In the genomic region with DNA sequence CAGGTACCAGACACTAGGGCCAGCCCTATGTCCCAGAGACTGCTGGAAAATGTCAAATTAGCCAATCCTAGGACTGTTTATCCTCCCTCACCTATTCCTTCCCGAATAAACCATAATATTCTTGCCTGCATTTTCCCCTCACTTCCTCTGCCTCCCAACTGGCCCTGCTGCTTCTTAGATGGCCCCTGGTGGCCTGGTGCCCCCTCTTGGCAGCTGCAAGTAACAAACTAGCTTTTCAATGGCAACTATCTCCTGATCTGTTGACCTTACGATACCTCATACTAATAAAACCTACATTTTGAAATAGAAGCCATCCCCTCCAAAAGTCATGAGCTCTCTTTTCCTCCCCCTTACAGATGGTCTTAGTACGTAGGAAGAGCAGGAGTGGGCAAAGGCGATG, we compare ENCODE assay signal across 10 cellular contexts.
DNase-seq lines count a peak whose midpoint lies in the region; ATAC-seq, FAIRE-seq and TF ChIP-seq lines count a peak whose summit lies in the region.
"Had no signal": no experiment of that assay in that cellular context is flagged by ENCODE, and none has a peak within 500 bp of the region (broad histone marks: within the 10 kb centered on the region; RNA-seq: fewer than 3 reads in every experiment).

No MANE protein-coding gene starts in this region.

- no peaks in the 10 kb centered on the region for H3K36me3 ChIP-seq in Panc1 (ENCODE audit: control insufficient read depth, insufficient read depth, low read length)

- ATAC-seq in Panc1 (0 out of 2 replicates have a peak, but pooled peaks have one; percentile 13), GM18520 (IDR thresholded peaks at IDR 0.05; ENCODE audit: unreplicated experiment) (no peak), HG03457 (IDR thresholded peaks at IDR 0.05; ENCODE audit: unreplicated experiment) (no peak)

- no peaks in the 10 kb centered on the region for H3K9me3 ChIP-seq in Panc1 (ENCODE audit: control insufficient read depth, insufficient read depth, low read depth, low read length)

- H3K27ac ChIP-seq in Panc1 (ENCODE audit: low read length): no peak overlapping the region

- TF ChIP-seq CTCF in D721Med (IDR thresholded peaks at IDR 0.05; ENCODE audit: insufficient read depth, missing control alignments) (peak; percentile 14), Panc1 (IDR thresholded peaks at IDR 0.05) (peak; percentile 40)

- H3K27me3 ChIP-seq in Panc1 (ENCODE audit: control insufficient read depth, insufficient read depth, low read length): no peaks in the 10 kb centered on the region

- CTCF ChIA-PET in HEK293T (lab: Yijun Ruan, JAX): interaction anchor here (0.6 to 1.3 kb wide), 5 partner anchors 9 to 267 kb away, joined by 3 to 4 read pairs (median 4); no protein-coding TSS in a partner anchor
- CTCF ChIA-PET in Panc1 (lab: Charles Lee): interaction anchor here (0.6 kb wide), 1 partner anchor 140 kb away, joined by 3 read pairs; no protein-coding TSS in a partner anchor

- H3K27me3 Mint-ChIP-seq in activated T-helper 2 cell treated with anti-CD3 and anti-CD28 coated beads, Interferon-gamma antibody, Interleukin-2, Interleukin-4, amounts not matched to agents 10 μg/mL and 5 μg/mL and 100 μg/mL, durations not matched to agents 14 hours and 24 hours and 36 hours (ENCODE audit: low read depth): peaks cover 25% of the 10 kb centered on the region

- no peak overlapping the region for H3K4me3 ChIP-seq in Panc1 (ENCODE audit: low read depth in 2 of 2, low read length in 2 of 2)

- intact Hi-C loops in Panc1 (cut with micrococcal nuclease; ENCODE audit: unreplicated experiment): no loop called here
- intact Hi-C loops in activated T-helper 2 cell treated with anti-CD3 and anti-CD28 coated beads, Interferon-gamma antibody, Interleukin-2, Interleukin-4, amounts not matched to agents 10 μg/mL and 5 μg/mL and 100 μg/mL, durations not matched to agents 14 hours and 24 hours and 36 hours (cut with micrococcal nuclease): no loop called here

- no peaks in the 10 kb centered on the region for H3K36me3 Mint-ChIP-seq in activated T-helper 2 cell treated with anti-CD3 and anti-CD28 coated beads, Interferon-gamma antibody, Interleukin-2, Interleukin-4, amounts not matched to agents 10 μg/mL and 5 μg/mL and 100 μg/mL, durations not matched to agents 14 hours and 24 hours and 36 hours (ENCODE audit: low read depth)

- POLR2A ChIA-PET in HEK293T (lab: Yijun Ruan, JAX) (interaction anchor here (0.8 kb wide), 1 partner anchor 11 kb away, joined by 3 read pairs; no protein-coding TSS in a partner anchor), Panc1 (lab: Charles Lee) (no interaction called here)

- H3K4me3 Mint-ChIP-seq in activated T-helper 2 cell treated with anti-CD3 and anti-CD28 coated beads, Interferon-gamma antibody, Interleukin-2, Interleukin-4, amounts not matched to agents 10 μg/mL and 5 μg/mL and 100 μg/mL, durations not matched to agents 14 hours and 24 hours and 36 hours (ENCODE audit: low read depth): no peak overlapping the region
- H3K4me3 Mint-ChIP-seq: activated CD4-positive, alpha-beta memory T cell treated with anti-CD3 and anti-CD28 coated beads, Interleukin-2, amount 10 ng/mL, durations not matched to agents 7 days and 5 days had no signal

- in situ Hi-C loops in Panc1 (cut with HindIII; ENCODE audit: low pct_unique_long_range_greater_than_20kb, low sequenced_read_pairs): no loop called here

- DNase-seq in D721Med (ENCODE audit: insufficient read length, low spot score) (no peak), HEK293T (ENCODE audit: extremely low spot score) (peak; percentile 31), Panc1 (ENCODE audit: low read depth, low spot score) (no peak), iPS-NIHi11 (ENCODE audit: low spot score) (peak; percentile 74), GM03348 (ENCODE audit: low spot score) (no peak)
- DNase-seq in activated T-helper 2 cell treated with anti-CD3 and anti-CD28 coated beads, Interferon-gamma antibody, Interleukin-2, Interleukin-4, amounts not matched to agents 10 μg/mL and 5 μg/mL and 100 μg/mL, durations not matched to agents 14 hours and 24 hours and 36 hours (ENCODE audit: low spot score): no peak
- DNase-seq: activated CD4-positive, alpha-beta memory T cell treated with anti-CD3 and anti-CD28 coated beads, Interleukin-2, amount 10 ng/mL, durations not matched to agents 7 days and 5 days; NCI-H446 had no signal

- H3K27ac Mint-ChIP-seq in activated T-helper 2 cell treated with anti-CD3 and anti-CD28 coated beads, Interferon-gamma antibody, Interleukin-2, Interleukin-4, amounts not matched to agents 10 μg/mL and 5 μg/mL and 100 μg/mL, durations not matched to agents 14 hours and 24 hours and 36 hours: no peak overlapping the region
- H3K27ac Mint-ChIP-seq: activated CD4-positive, alpha-beta memory T cell treated with anti-CD3 and anti-CD28 coated beads, Interleukin-2, amount 10 ng/mL, durations not matched to agents 7 days and 5 days had no signal

- BruUV-seq in Panc1 (replicated peaks; lab: Mats Ljungman, UMichigan): no TSS peak

- H3K4me1 ChIP-seq in Panc1 (ENCODE audit: control insufficient read depth, insufficient read depth, low read length): no peaks in the 10 kb centered on the region

- H3K9me3 Mint-ChIP-seq in activated T-helper 2 cell treated with anti-CD3 and anti-CD28 coated beads, Interferon-gamma antibody, Interleukin-2, Interleukin-4, amounts not matched to agents 10 μg/mL and 5 μg/mL and 100 μg/mL, durations not matched to agents 14 hours and 24 hours and 36 hours: no peaks in the 10 kb centered on the region
- H3K9me3 Mint-ChIP-seq: activated CD4-positive, alpha-beta memory T cell treated with anti-CD3 and anti-CD28 coated beads, Interleukin-2, amount 10 ng/mL, durations not matched to agents 7 days and 5 days had no signal

- H3K4me1 Mint-ChIP-seq in activated T-helper 2 cell treated with anti-CD3 and anti-CD28 coated beads, Interferon-gamma antibody, Interleukin-2, Interleukin-4, amounts not matched to agents 10 μg/mL and 5 μg/mL and 100 μg/mL, durations not matched to agents 14 hours and 24 hours and 36 hours (ENCODE audit: low read depth): peaks cover 9% of the 10 kb centered on the region

- FAIRE-seq in D721Med (lab: Jason Lieb, UNC): peak; percentile 92

TF ChIP-seq in HEK293T, 16 proteins besides CTCF, POLR2A, EP300 and RAD21:
- TF ChIP-seq ARNT (IDR thresholded peaks at IDR 0.05) (no peak), PKNOX1 (IDR thresholded peaks at IDR 0.05) (no peak), TARDBP (IDR thresholded peaks at IDR 0.05) (no peak), LEF1 (IDR thresholded peaks at IDR 0.05; ENCODE audit: borderline replicate concordance) (no peak), FOXA1 (IDR thresholded peaks at IDR 0.05) (no peak), HDGF (IDR thresholded peaks at IDR 0.05; ENCODE audit: borderline replicate concordance) (no peak), CTBP1 (IDR thresholded peaks at IDR 0.05; ENCODE audit: borderline replicate concordance) (no peak), L3MBTL2 (conservative IDR thresholded peaks at IDR 0.05) (no peak), NFRKB (IDR thresholded peaks at IDR 0.05) (no peak), ZNF384 (IDR thresholded peaks at IDR 0.05) (no peak)

Comparison
In these comparisons a context has a peak if more than half of its experiments do, and no peak if none do; other contexts are left out.
1. DNase-seq: peak in HEK293T (single experiment) and iPS-NIHi11 (single experiment); none in D721Med (single experiment), Panc1 (single experiment), GM03348 (single experiment) and activated T-helper 2 cell treated with anti-CD3 and anti-CD28 coated beads, Interferon-gamma antibody, Interleukin-2, Interleukin-4, amounts not matched to agents 10 μg/mL and 5 μg/mL and 100 μg/mL, durations not matched to agents 14 hours and 24 hours and 36 hours (single experiment).